In genomic region chr16:17467923-17468540, GRCh38 we compare ENCODE assay signal across 8 cellular contexts. TPM values are rescaled to one million over a fixed set of nuclear protein-coding genes. Genes with fewer than 3 reads are reported as not detected.
DNase-seq lines count a peak whose midpoint lies in the region; ATAC-seq, FAIRE-seq and TF ChIP-seq lines count a peak whose summit lies in the region.

No MANE protein-coding gene starts in this region.

- peak overlapping the region; percentile 87 for H3K9ac ChIP-seq in adipocyte (ENCODE audit: low read length)

- peak; percentile 78 for FAIRE-seq in GM19239 (lab: Jason Lieb, UNC)

- H3K4me3 ChIP-seq in AG04450 (ENCODE audit: low read depth, low read length) (peak overlapping the region; percentile 74), adipocyte (ENCODE audit: low read length) (peak overlapping the region; percentile 87)

- H3K27ac ChIP-seq in AG04450 (ENCODE audit: low read depth, low read length): no peak overlapping the region

- peak; percentile 75 for ATAC-seq in left ventricle myocardium superior
- ATAC-seq in GM21381 (IDR thresholded peaks at IDR 0.05; ENCODE audit: unreplicated experiment): no peak
- no peak for ATAC-seq in GM21528 (IDR thresholded peaks at IDR 0.05; ENCODE audit: low FRiP score, unreplicated experiment)

- intact Hi-C loops in left ventricle myocardium superior (cut with micrococcal nuclease): loop anchor here (5.0 kb wide), 1 partner anchor 191 kb away; no protein-coding TSS in a partner anchor
- intact Hi-C loops in posterior cingulate gyrus (cut with DNase I): loop anchor here (1.0 to 5.0 kb wide), 2 partner anchors 51 to 190 kb away; no protein-coding TSS in a partner anchor

- TF ChIP-seq CTCF in AG04450 (IDR thresholded peaks at IDR 0.05; ENCODE audit: low read depth, low read length): peak; percentile 90

- CTCF ChIA-PET in AG04450 (lab: Charles Lee): interaction anchor here (0.5 to 5.3 kb wide), 33 partner anchors 9 to 1093 kb away, joined by 3 to 38 read pairs (median 4); no protein-coding TSS in a partner anchor

- H3K27me3 ChIP-seq in AG04450 (ENCODE audit: control insufficient read depth, insufficient read depth, low read length) (no peaks in the 10 kb centered on the region), adipocyte (replicated peaks; ENCODE audit: control insufficient read depth, insufficient read depth, low read length) (no peaks in the 10 kb centered on the region)

- peaks cover 10% of the 10 kb centered on the region for H3K36me3 ChIP-seq in adipocyte (ENCODE audit: control insufficient read depth, insufficient read depth, low read length, severe bottlenecking)

- peak; percentile 32 for DNase-seq in AG04450 (ENCODE audit: low read depth, low spot score)
- DNase-seq in GM19239 (ENCODE audit: insufficient read length, low spot score): no peak
- peak; percentile 25 for DNase-seq in NOMO-1 treated with dmso at 0.1 percent for 144 hours (lab: John Stamatoyannopoulos, UW; ENCODE audit: unreplicated experiment)
- peak; percentile 88 for DNase-seq in adipocyte (ENCODE audit: low read depth)
- peak; percentile 63 for DNase-seq in left ventricle myocardium superior
- peak; percentile 68 to 97 (median 85) for DNase-seq in posterior cingulate gyrus

- H3K9me3 ChIP-seq in AG04450 (ENCODE audit: control insufficient read depth, insufficient read depth, low read length) (no peaks in the 10 kb centered on the region), adipocyte (ENCODE audit: control insufficient read depth, low read length) (no peaks in the 10 kb centered on the region)

- H3K4me1 ChIP-seq in adipocyte (ENCODE audit: control insufficient read depth, insufficient read depth, low read length): peaks cover 31% of the 10 kb centered on the region

- POLR2A ChIA-PET in AG04450 (lab: Yijun Ruan, JAX): interaction anchor here (0.5 kb wide), 1 partner anchor 261 kb away, joined by 3 read pairs; no protein-coding TSS in a partner anchor

RNA-seq across cellular contexts. Expression of gene XYLT1, which starts 2.7 kb away (rescaled TPM):
- 6.7 and 9.2 TPM in 2 replicates for polyA plus RNA-seq in AG04450 (2011; rRNA removed)
- polyA minus RNA-seq in AG04450 (2011; rRNA and poly(A)+ RNA removed): 27.7 and 36.1 TPM in 2 replicates
- total RNA-seq in left ventricle myocardium superior: 1.6 TPM
